ENCODE assay signal across 8 cellular contexts in the genomic region with DNA sequence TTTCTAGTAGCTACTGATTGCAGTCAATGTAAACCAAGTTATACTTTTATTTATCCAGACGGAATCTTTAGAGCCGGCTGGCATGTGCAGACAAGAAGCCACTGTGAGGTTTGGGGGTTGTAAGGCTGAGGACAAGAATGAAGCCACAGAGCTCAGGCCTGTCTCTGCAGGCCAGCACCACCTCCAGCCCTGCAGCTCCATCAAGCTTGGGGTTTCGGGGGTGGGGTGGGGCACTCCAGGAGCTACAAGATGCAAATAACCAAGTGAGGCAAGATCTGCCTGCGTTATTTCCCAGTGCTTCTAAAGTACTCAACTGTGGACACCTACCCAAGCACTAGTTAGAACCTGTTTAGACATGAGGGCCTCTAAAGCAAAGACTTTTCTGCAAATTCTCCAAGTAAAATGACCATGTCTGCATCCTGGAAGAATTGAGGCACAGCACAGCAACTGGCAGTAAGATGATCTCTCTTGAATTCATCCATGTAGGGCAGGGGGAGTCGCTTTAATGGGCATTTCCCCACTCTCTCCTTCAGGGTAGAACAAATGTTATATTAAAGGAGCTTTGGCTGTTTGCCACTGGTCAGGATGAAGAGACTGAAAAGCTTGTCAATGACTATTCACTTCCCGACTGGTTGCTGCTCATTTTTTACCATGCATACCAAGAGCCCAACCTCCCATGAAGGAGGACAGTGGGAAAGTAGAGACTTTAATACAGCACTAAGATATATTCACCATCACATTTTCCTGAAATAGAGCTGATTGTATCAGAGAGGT.
DNase-seq lines count a peak whose midpoint lies in the region; ATAC-seq and TF ChIP-seq lines count a peak whose summit lies in the region.

No MANE protein-coding gene starts in this region.

- ATAC-seq in naive thymus-derived CD4-positive, alpha-beta T cell, result no peak

- H3K27me3 Mint-ChIP-seq in glutamatergic neuron (ENCODE audit: unreplicated experiment), result peaks cover 7% of the 10 kb centered on the region
- H3K27me3 Mint-ChIP-seq in activated naive CD4-positive, alpha-beta T cell treated with anti-CD3 and anti-CD28 coated beads, Interleukin-2, amount 10 ng/mL, durations not matched to agents 7 days and 5 days, result no peaks in the 10 kb centered on the region
- H3K27me3 Mint-ChIP-seq in naive thymus-derived CD4-positive, alpha-beta T cell, result peaks cover 0 to 4% (median 0%) of the 10 kb centered on the region in 5 donors

- H3K27ac Mint-ChIP-seq in glutamatergic neuron (ENCODE audit: unreplicated experiment), result peak overlapping the region; percentile 20
- H3K27ac Mint-ChIP-seq in activated naive CD4-positive, alpha-beta T cell treated with anti-CD3 and anti-CD28 coated beads, Interleukin-2, amount 10 ng/mL, durations not matched to agents 7 days and 5 days, result no peak overlapping the region
- no peak overlapping the region for H3K27ac Mint-ChIP-seq in naive thymus-derived CD4-positive, alpha-beta T cell

- peaks cover 33% of the 10 kb centered on the region for H3K4me1 Mint-ChIP-seq in glutamatergic neuron (ENCODE audit: low read depth, unreplicated experiment)
- no peaks in the 10 kb centered on the region for H3K4me1 Mint-ChIP-seq in activated naive CD4-positive, alpha-beta T cell treated with anti-CD3 and anti-CD28 coated beads, Interleukin-2, amount 10 ng/mL, durations not matched to agents 7 days and 5 days
- peaks cover 0 to 7% (median 0%) of the 10 kb centered on the region in 7 donors for H3K4me1 Mint-ChIP-seq in naive thymus-derived CD4-positive, alpha-beta T cell

- H3K4me3 Mint-ChIP-seq in glutamatergic neuron (ENCODE audit: unreplicated experiment), result no peak overlapping the region
- H3K4me3 Mint-ChIP-seq in activated naive CD4-positive, alpha-beta T cell treated with anti-CD3 and anti-CD28 coated beads, Interleukin-2, amount 10 ng/mL, durations not matched to agents 7 days and 5 days, result no peak overlapping the region
- H3K4me3 Mint-ChIP-seq in naive thymus-derived CD4-positive, alpha-beta T cell, result no peak overlapping the region

- CTCF ChIA-PET in activated naive CD4-positive, alpha-beta T cell treated with anti-CD3 and anti-CD28 coated beads, Interleukin-2, amount 10 ng/mL, durations not matched to agents 7 days and 5 days (lab: Charles Lee), result interaction anchor here (0.6 kb wide), 1 partner anchor 82 kb away, joined by 3 read pairs; no protein-coding TSS in a partner anchor
- CTCF ChIA-PET in naive thymus-derived CD4-positive, alpha-beta T cell (lab: Charles Lee), result no interaction called here

- H3K27me3 ChIP-seq in uterus, result no peaks in the 10 kb centered on the region
- no peaks in the 10 kb centered on the region for H3K27me3 ChIP-seq in naive thymus-derived CD4-positive, alpha-beta T cell (ENCODE audit: control insufficient read depth in 2 of 2, insufficient read depth in 2 of 2, low read length in 2 of 2)

- POLR2A ChIA-PET in naive thymus-derived CD4-positive, alpha-beta T cell (lab: Charles Lee), result no interaction called here

- no peak for TF ChIP-seq POLR2A in uterus (IDR thresholded peaks at IDR 0.05)

- no peaks in the 10 kb centered on the region for H3K9me3 ChIP-seq in uterus
- H3K9me3 ChIP-seq in naive thymus-derived CD4-positive, alpha-beta T cell (ENCODE audit: control insufficient read depth in 2 of 3, low read length in 3 of 3), result no peaks in the 10 kb centered on the region

- intact Hi-C loops in uterus (cut with DNase I; ENCODE audit: low total_unique reads), result no loop called here
- intact Hi-C loops in naive thymus-derived CD4-positive, alpha-beta T cell (cut with micrococcal nuclease), result no loop called here

- H3K4me3 ChIP-seq in uterus, result no peak overlapping the region
- H3K4me3 ChIP-seq in naive thymus-derived CD4-positive, alpha-beta T cell (ENCODE audit: low read length), result no peak overlapping the region

- no peaks in the 10 kb centered on the region for H3K4me1 ChIP-seq in uterus
- no peaks in the 10 kb centered on the region for H3K4me1 ChIP-seq in naive thymus-derived CD4-positive, alpha-beta T cell (ENCODE audit: control insufficient read depth in 2 of 2, insufficient read depth in 2 of 2, low read length in 2 of 2)

- DNase-seq in NK-92 treated with Interleukin-12 subunit alpha and Interleukin-12 subunit beta, amount 100 ng/mL, for 24 hours (lab: John Stamatoyannopoulos, UW), result peak; percentile 66
- DNase-seq in NK-92 (lab: John Stamatoyannopoulos, UW; ENCODE audit: unreplicated experiment) (no peak), NCI-H69 (lab: John Stamatoyannopoulos, UW) (peak; percentile 85), glutamatergic neuron (no peak), uterus (no peak), amniotic stem cell (lab: John Stamatoyannopoulos, UW) (no peak)
- DNase-seq in activated naive CD4-positive, alpha-beta T cell treated with anti-CD3 and anti-CD28 coated beads, Interleukin-2, amount 10 ng/mL, durations not matched to agents 7 days and 5 days, result no peak
- DNase-seq in naive thymus-derived CD4-positive, alpha-beta T cell, result no peak

- no peaks in the 10 kb centered on the region for H3K36me3 Mint-ChIP-seq in glutamatergic neuron (ENCODE audit: unreplicated experiment)
- H3K36me3 Mint-ChIP-seq in activated naive CD4-positive, alpha-beta T cell treated with anti-CD3 and anti-CD28 coated beads, Interleukin-2, amount 10 ng/mL, durations not matched to agents 7 days and 5 days, result no peaks in the 10 kb centered on the region
- peaks cover 4 to 27% (median 13%) of the 10 kb centered on the region in 5 donors for H3K36me3 Mint-ChIP-seq in naive thymus-derived CD4-positive, alpha-beta T cell

- TF ChIP-seq CTCF in glutamatergic neuron (IDR thresholded peaks at IDR 0.05; ENCODE audit: partially characterized antibody, unreplicated experiment), result no peak
- TF ChIP-seq CTCF in uterus (IDR thresholded peaks at IDR 0.05), result no peak

- H3K9me3 Mint-ChIP-seq in glutamatergic neuron (ENCODE audit: unreplicated experiment), result peaks cover 5% of the 10 kb centered on the region
- no peaks in the 10 kb centered on the region for H3K9me3 Mint-ChIP-seq in activated naive CD4-positive, alpha-beta T cell treated with anti-CD3 and anti-CD28 coated beads, Interleukin-2, amount 10 ng/mL, durations not matched to agents 7 days and 5 days
- H3K9me3 Mint-ChIP-seq in naive thymus-derived CD4-positive, alpha-beta T cell, result peaks cover 0 to 7% (median 2%) of the 10 kb centered on the region in 11 donors

- peak overlapping the region; percentile 46 to 79 for H3K27ac ChIP-seq in uterus
- H3K27ac ChIP-seq in naive thymus-derived CD4-positive, alpha-beta T cell (ENCODE audit: low read depth, low read length), result no peak overlapping the region

- no peaks in the 10 kb centered on the region for H3K36me3 ChIP-seq in uterus
- H3K36me3 ChIP-seq in naive thymus-derived CD4-positive, alpha-beta T cell (ENCODE audit: control insufficient read depth in 2 of 3, insufficient read depth in 3 of 3, low read length in 3 of 3), result no peaks in the 10 kb centered on the region

Comparison
In these comparisons a context has a peak if more than half of its experiments do, and no peak if none do; other contexts are left out.
1. DNase-seq: peak in NK-92 treated with Interleukin-12 subunit alpha and Interleukin-12 subunit beta, amount 100 ng/mL, for 24 hours (single experiment) and NCI-H69 (single experiment); none in NK-92 (single experiment), glutamatergic neuron (single experiment), uterus (0 of 2), activated naive CD4-positive, alpha-beta T cell treated with anti-CD3 and anti-CD28 coated beads, Interleukin-2, amount 10 ng/mL, durations not matched to agents 7 days and 5 days (single experiment), amniotic stem cell (single experiment) and naive thymus-derived CD4-positive, alpha-beta T cell (0 of 9).